Comparison of ENCODE assay signal across 23 cellular contexts in genomic region chr5:82613886-82614285, GRCh38.
A peak's percentile ranks its signal among the peaks of the same experiment; 100 is the strongest.
DNase-seq lines count a peak whose midpoint lies in the region; TF ChIP-seq lines count a peak whose summit lies in the region.
"Had no signal": no experiment of that assay in that cellular context is flagged by ENCODE, and none has a peak within 500 bp of the region (broad histone marks: within the 10 kb centered on the region; RNA-seq: fewer than 3 reads in every experiment).

No MANE protein-coding gene starts in this region.

- dilution Hi-C loops in mammary epithelial cell (cut with HindIII; ENCODE audit: low sequenced_read_pairs) = no loop called here

- POLR2A ChIA-PET in MCF 10A (lab: Yijun Ruan, JAX) = interaction anchor here (0.6 kb wide), 1 partner anchor 651 kb away, joined by 4 read pairs; no protein-coding TSS in a partner anchor

- CTCF ChIA-PET in mammary epithelial cell (lab: Charles Lee; ENCODE audit: low non-redundant PET) = no interaction called here
- CTCF ChIA-PET in MCF 10A (lab: Yijun Ruan, JAX) = no interaction called here

- no peaks in the 10 kb centered on the region for H4K20me1 ChIP-seq in mammary epithelial cell (ENCODE audit: insufficient read depth, low read length)

- H3K27ac Mint-ChIP-seq in MCF 10A (ENCODE audit: low read depth, unreplicated experiment) = no peak overlapping the region
- H3K27ac Mint-ChIP-seq: B cell; CD8-positive, alpha-beta memory T cell had no signal

- DNase-seq in mammary epithelial cell = peak; percentile 48
- DNase-seq in MCF 10A (ENCODE audit: unreplicated experiment) = no peak
- DNase-seq in brain microvascular endothelial cell = no peak
- DNase-seq in kidney tubule cell (ENCODE audit: low spot score) = peak; percentile 55
- DNase-seq in DMS 273 treated with DMSO at 0.1 percent for 48 hours (lab: John Stamatoyannopoulos, UW) = no peak
- DNase-seq in H4 (ENCODE audit: low spot score) = no peak
- DNase-seq in activated effector memory CD4-positive, alpha-beta T cell treated with Interleukin-2 at 50 U/mL for 16 hours = no peak
- DNase-seq: CD8-positive, alpha-beta memory T cell; DMS79 treated with DMSO at 0.1 percent for 48 hours; H7; Karpas-422; MV-4-11; NCI-H1105 treated with DMSO at 0.1 percent for 48 hours; NCI-H2029; NCI-H446 treated with DMSO at 0.1 percent for 48 hours; NCI-H526; NCI-H82; PC-9; RPMI8226; SHP77 had no signal

- H3K27ac ChIP-seq in mammary epithelial cell (ENCODE audit: insufficient read depth, low read depth, low read length) (no peak overlapping the region), brain microvascular endothelial cell (peak overlapping the region; percentile 33)
- H3K27ac ChIP-seq: 22Rv1, C4-2B, PC-9 had no signal

- H3K36me3 ChIP-seq in mammary epithelial cell (ENCODE audit: insufficient read depth, low read length) = no peaks in the 10 kb centered on the region
- no peaks in the 10 kb centered on the region for H3K36me3 ChIP-seq in brain microvascular endothelial cell (replicated peaks)

- H3K27me3 ChIP-seq in mammary epithelial cell (ENCODE audit: insufficient read depth, low read length) (no peaks in the 10 kb centered on the region), brain microvascular endothelial cell (replicated peaks) (no peaks in the 10 kb centered on the region)

- in situ Hi-C loops in mammary epithelial cell (cut with MboI; ENCODE audit: low sequenced_read_pairs in 2 of 2) (no loop called here), brain microvascular endothelial cell (cut with HindIII; ENCODE audit: low pct_ligation_motif_present, low sequenced_read_pairs) (no loop called here)

- H3K4me2 ChIP-seq in mammary epithelial cell (ENCODE audit: insufficient read depth, low read depth, low read length) = no peak overlapping the region
- H3K4me2 ChIP-seq: PC-9 had no signal

- TF ChIP-seq CTCF in mammary epithelial cell (conservative IDR thresholded peaks at IDR 0.05 in 1 of 2, IDR thresholded peaks at IDR 0.05 in 1 of 2; ENCODE audit: extremely low read depth in 1 of 2, insufficient read depth in 1 of 2, low read depth in 1 of 2, low read length in 2 of 2) = no peak
- TF ChIP-seq CTCF in MCF 10A (IDR thresholded peaks at IDR 0.05; ENCODE audit: unreplicated experiment) = no peak
- TF ChIP-seq CTCF in brain microvascular endothelial cell (IDR thresholded peaks at IDR 0.05; ENCODE audit: low read depth, low read length, missing control alignments) = no peak

- H3K27me3 Mint-ChIP-seq in MCF 10A (ENCODE audit: insufficient read depth, unreplicated experiment) = no peaks in the 10 kb centered on the region
- H3K27me3 Mint-ChIP-seq: B cell; CD8-positive, alpha-beta memory T cell had no signal

- H3K79me2 ChIP-seq in mammary epithelial cell (ENCODE audit: insufficient read depth, low read length) = no peaks in the 10 kb centered on the region

- H2AFZ ChIP-seq in mammary epithelial cell (ENCODE audit: low read depth, low read length) = no peak overlapping the region
- H2AFZ ChIP-seq: PC-9 had no signal

- H3K4me3 ChIP-seq in mammary epithelial cell (replicated peaks in 1 of 3; ENCODE audit: insufficient read depth in 1 of 3, low read depth in 2 of 3, low read length in 3 of 3) (no peak overlapping the region), brain microvascular endothelial cell (ENCODE audit: low read depth, low read length) (no peak overlapping the region)
- H3K4me3 ChIP-seq: PC-9 had no signal

- H3K9me3 ChIP-seq in mammary epithelial cell (replicated peaks; ENCODE audit: insufficient read depth, low read length) = no peaks in the 10 kb centered on the region

- H3K9ac ChIP-seq in mammary epithelial cell (ENCODE audit: insufficient read depth, low read length) = no peak overlapping the region

- H3K4me3 Mint-ChIP-seq in MCF 10A (ENCODE audit: unreplicated experiment) = no peak overlapping the region
- H3K4me3 Mint-ChIP-seq: B cell; CD8-positive, alpha-beta memory T cell had no signal

- no peaks in the 10 kb centered on the region for H3K36me3 Mint-ChIP-seq in MCF 10A (ENCODE audit: insufficient read depth, unreplicated experiment)

- no peaks in the 10 kb centered on the region for H3K4me1 ChIP-seq in mammary epithelial cell (ENCODE audit: insufficient read depth, low read length)

- H3K9me3 Mint-ChIP-seq in MCF 10A (ENCODE audit: unreplicated experiment) = peaks cover 6% of the 10 kb centered on the region

- intact Hi-C loops in mammary epithelial cell (cut with micrococcal nuclease) (no loop called here), MCF 10A (cut with micrococcal nuclease) (no loop called here)

- H3K4me1 Mint-ChIP-seq in MCF 10A (ENCODE audit: insufficient read depth, unreplicated experiment) = no peaks in the 10 kb centered on the region
- H3K4me1 Mint-ChIP-seq: B cell; CD8-positive, alpha-beta memory T cell had no signal

- BruUV-seq in mammary epithelial cell (replicated peaks; lab: Mats Ljungman, UMichigan) = no TSS peak
- no TSS peak for BruUV-seq in MCF 10A (replicated peaks; lab: Mats Ljungman, UMichigan)

Comparison
In these comparisons a context has a peak if more than half of its experiments do, and no peak if none do; other contexts are left out.
1. DNase-seq: peak in mammary epithelial cell (single experiment) and kidney tubule cell (single experiment); none in MCF 10A (single experiment), brain microvascular endothelial cell (single experiment), DMS 273 treated with DMSO at 0.1 percent for 48 hours (single experiment), H4 (single experiment) and activated effector memory CD4-positive, alpha-beta T cell treated with Interleukin-2 at 50 U/mL for 16 hours (single experiment).